8 cellular contexts compared by ENCODE assay signal in the genomic region with DNA sequence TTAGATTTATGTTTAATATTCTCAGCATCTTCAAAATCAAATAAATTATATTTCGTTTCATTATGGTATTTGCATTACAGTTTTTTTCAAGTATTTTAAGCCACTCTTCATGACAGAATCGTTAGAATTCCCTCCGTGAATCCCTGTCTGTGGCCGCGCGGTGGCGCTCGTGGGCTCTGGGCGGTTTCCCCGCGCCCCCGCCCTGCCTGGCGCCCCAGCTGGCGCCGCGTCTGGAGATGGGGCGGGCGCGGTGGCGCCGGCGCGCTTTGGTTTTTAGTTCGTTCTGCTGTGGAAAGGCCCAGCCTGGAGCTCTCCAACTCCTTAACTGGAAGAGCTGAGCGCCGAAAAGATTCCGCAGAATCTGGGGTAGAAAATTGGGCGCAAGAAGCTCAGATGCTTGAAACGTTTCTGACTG. TPM values are rescaled to one million over a fixed set of nuclear protein-coding genes. Genes with fewer than 3 reads are reported as not detected.
DNase-seq lines count a peak whose midpoint lies in the region; ATAC-seq, FAIRE-seq and TF ChIP-seq lines count a peak whose summit lies in the region.

No MANE protein-coding gene starts in this region.

- no peaks in the 10 kb centered on the region for H3K27me3 Mint-ChIP-seq in activated CD8-positive, alpha-beta memory T cell treated with anti-CD3 and anti-CD28 coated beads, Interleukin-2, amount 10 ng/mL, durations not matched to agents 7 days and 5 days
- H3K27me3 Mint-ChIP-seq in naive B cell: no peaks in the 10 kb centered on the region

- WGBS in esophagus squamous epithelium, 2 donors: 5 to 35% methylated on average over 10 to 12 of the region's 29 CpGs

- no TSS peak for BruUV-seq in A673 (replicated peaks; lab: Mats Ljungman, UMichigan)

- DNase-seq in A673 (ENCODE audit: low spot score) (peak; percentile 90), GM13977 (ENCODE audit: low spot score) (peak; percentile 88), esophagus squamous epithelium (lab: John Stamatoyannopoulos, UW) (no peak), naive B cell (no peak), H54 (ENCODE audit: insufficient read length, low spot score) (no peak), KBM-7 (no peak)
- DNase-seq in activated CD8-positive, alpha-beta memory T cell treated with anti-CD3 and anti-CD28 coated beads, Interleukin-2, amount 10 ng/mL, durations not matched to agents 7 days and 5 days: no peak
- DNase-seq in stimulated activated CD4-positive, alpha-beta T cell treated with anti-CD3 and anti-CD28 coated beads, Interleukin-15, amount 100 ng/mL, for 24 hours: no peak

- CTCF ChIA-PET in A673 (lab: Charles Lee): no interaction called here
- CTCF ChIA-PET in activated CD8-positive, alpha-beta memory T cell treated with anti-CD3 and anti-CD28 coated beads, Interleukin-2, amount 10 ng/mL, durations not matched to agents 7 days and 5 days (lab: Charles Lee): interaction anchor here (0.6 to 1.1 kb wide), 7 partner anchors 8 to 694 kb away, joined by 3 to 5 read pairs (median 3); no protein-coding TSS in a partner anchor

- no peaks in the 10 kb centered on the region for H3K27me3 ChIP-seq in A673 (replicated peaks; ENCODE audit: insufficient read depth, low read depth, low read length, poor library complexity)
- H3K27me3 ChIP-seq in esophagus squamous epithelium: no peaks in the 10 kb centered on the region

- H3K9me3 ChIP-seq in A673 (ENCODE audit: low read depth, low read length, poor library complexity, severe bottlenecking): no peaks in the 10 kb centered on the region
- H3K9me3 ChIP-seq in esophagus squamous epithelium: no peaks in the 10 kb centered on the region

- peaks cover 22% of the 10 kb centered on the region for H3K36me3 Mint-ChIP-seq in activated CD8-positive, alpha-beta memory T cell treated with anti-CD3 and anti-CD28 coated beads, Interleukin-2, amount 10 ng/mL, durations not matched to agents 7 days and 5 days
- H3K36me3 Mint-ChIP-seq in naive B cell: peaks cover 23 to 29% of the 10 kb centered on the region in 2 donors

- H3K27ac ChIP-seq in A673 (ENCODE audit: low read depth, low read length, poor library complexity, severe bottlenecking) (peak overlapping the region; percentile 79), esophagus squamous epithelium (peak overlapping the region; percentile 14 to 67 (median 42))

- H3K4me1 ChIP-seq in A673 (ENCODE audit: insufficient read depth, low read length, poor library complexity, severe bottlenecking) (no peaks in the 10 kb centered on the region), esophagus squamous epithelium (peaks cover 0 to 24% (median 0%) of the 10 kb centered on the region in 3 donors)

- no peak for FAIRE-seq in H54 (lab: Jason Lieb, UNC)

- peaks cover 6% of the 10 kb centered on the region for H3K9me3 Mint-ChIP-seq in activated CD8-positive, alpha-beta memory T cell treated with anti-CD3 and anti-CD28 coated beads, Interleukin-2, amount 10 ng/mL, durations not matched to agents 7 days and 5 days (ENCODE audit: low read depth)
- H3K9me3 Mint-ChIP-seq in naive B cell: peaks cover under 1 to 8% (median 3%) of the 10 kb centered on the region in 7 donors

- H3K4me1 Mint-ChIP-seq in activated CD8-positive, alpha-beta memory T cell treated with anti-CD3 and anti-CD28 coated beads, Interleukin-2, amount 10 ng/mL, durations not matched to agents 7 days and 5 days: peaks cover 14% of the 10 kb centered on the region
- peaks cover 0 to 4% (median 3%) of the 10 kb centered on the region in 3 donors for H3K4me1 Mint-ChIP-seq in naive B cell

- intact Hi-C loops in A673 (cut with micrococcal nuclease; ENCODE audit: unreplicated experiment): no loop called here
- intact Hi-C loops in esophagus squamous epithelium (cut with DNase I): no loop called here

- H3K27ac Mint-ChIP-seq in activated CD8-positive, alpha-beta memory T cell treated with anti-CD3 and anti-CD28 coated beads, Interleukin-2, amount 10 ng/mL, durations not matched to agents 7 days and 5 days: no peak overlapping the region
- peak overlapping the region in 1 of 6 donors; percentile 12 for H3K27ac Mint-ChIP-seq in naive B cell

- H3K36me3 ChIP-seq in A673 (ENCODE audit: insufficient read depth, low read length, poor library complexity, severe bottlenecking): peaks cover 7% of the 10 kb centered on the region
- peaks cover 3 to 75% (median 6%) of the 10 kb centered on the region in 3 donors for H3K36me3 ChIP-seq in esophagus squamous epithelium

- in situ Hi-C loops in GM13977 (cut with MboI; ENCODE audit: low pct_unique_long_range_greater_than_20kb, low sequenced_read_pairs, unreplicated experiment): no loop called here
- in situ Hi-C loops in KBM-7 (cut with MboI; ENCODE audit: low pct_unique_long_range_greater_than_20kb, low sequenced_read_pairs): no loop called here

- peak overlapping the region; percentile 36 for H3K4me3 Mint-ChIP-seq in activated CD8-positive, alpha-beta memory T cell treated with anti-CD3 and anti-CD28 coated beads, Interleukin-2, amount 10 ng/mL, durations not matched to agents 7 days and 5 days
- H3K4me3 Mint-ChIP-seq in naive B cell: peak overlapping the region in 1 of 8 donors; percentile 28

- POLR2A ChIA-PET in A673 (lab: Charles Lee; ENCODE audit: low non-redundant PET): no interaction called here

- peak; percentile 87 for TF ChIP-seq CTCF in A673 (conservative IDR thresholded peaks at IDR 0.05; ENCODE audit: low read depth, low read length)
- TF ChIP-seq CTCF in GM13977 (IDR thresholded peaks at IDR 0.05; ENCODE audit: extremely low read depth, insufficient read depth, missing control alignments): peak; percentile 62
- TF ChIP-seq CTCF in esophagus squamous epithelium (IDR thresholded peaks at IDR 0.05): peak; percentile 24 to 80 (median 71)

- ATAC-seq in activated CD8-positive, alpha-beta memory T cell treated with anti-CD3 and anti-CD28 coated beads, Interleukin-2, amount 10 ng/mL, durations not matched to agents 7 days and 5 days: peak; percentile 51
- ATAC-seq in naive B cell (ENCODE audit: low read depth in 2 of 2): peak; percentile 67 to 76

- peak overlapping the region; percentile 50 for H3K4me3 ChIP-seq in A673 (ENCODE audit: low read depth, low read length, poor library complexity, severe bottlenecking)
- peak overlapping the region in 3 of 4 donors; percentile 9 to 50 (median 33) for H3K4me3 ChIP-seq in esophagus squamous epithelium

- TF ChIP-seq POLR2A in esophagus squamous epithelium (IDR thresholded peaks at IDR 0.05) (no peak), H54 (IDR thresholded peaks at IDR 0.05; ENCODE audit: low read depth, low read length) (no peak)

RNA-seq across cellular contexts. Expression of gene PRMT2, which starts 25.7 kb away (rescaled TPM):
- total RNA-seq in A673 (2021) (86.4 and 88.0 TPM in 2 replicates), esophagus squamous epithelium (100 to 1,000 TPM in 2 of 4 donors, 10 to 100 TPM in 2; 72.3 to 125 (median 101) TPM)
- 100 to 1,000 TPM in 1 of 2 experiments, 10 to 100 TPM in 1; 99.7 to 107 TPM for total RNA-seq in activated CD8-positive, alpha-beta memory T cell treated with anti-CD3 and anti-CD28 coated beads, Interleukin-2, amount 10 ng/mL, durations not matched to agents 7 days and 5 days
- polyA plus RNA-seq in naive B cell (ENCODE audit: low read depth in 6 of 6): 100 to 1,000 TPM; 101 to 156 (median 115) TPM

RNA-seq across cellular contexts. Expression of gene S100B, which starts 56.3 kb away (rescaled TPM):
- not detected in 2 replicates for total RNA-seq in A673 (2021)
- 1 to 10 TPM in 1 of 2 experiments, under 1 TPM in 1; 0.77 to 1.5 TPM for total RNA-seq in activated CD8-positive, alpha-beta memory T cell treated with anti-CD3 and anti-CD28 coated beads, Interleukin-2, amount 10 ng/mL, durations not matched to agents 7 days and 5 days
- total RNA-seq in esophagus squamous epithelium: 10 to 100 TPM in 1 of 4 donors, 1 to 10 TPM in 1, under 1 TPM in 1, not detected in 1; 0.57 to 14.7 (median 8.2) TPM
- under 1 TPM in 3 of 6 donors, not detected in 3; 0.34 to 0.45 (median 0.36) TPM for polyA plus RNA-seq in naive B cell (ENCODE audit: low read depth in 6 of 6)

Comparison
In these comparisons a context has a peak if more than half of its experiments do, and no peak if none do; other contexts are left out.
1. DNase-seq: peak in A673 (single experiment) and GM13977 (single experiment); none in activated CD8-positive, alpha-beta memory T cell treated with anti-CD3 and anti-CD28 coated beads, Interleukin-2, amount 10 ng/mL, durations not matched to agents 7 days and 5 days (single experiment), esophagus squamous epithelium (single experiment), naive B cell (single experiment), H54 (single experiment), KBM-7 (single experiment) and stimulated activated CD4-positive, alpha-beta T cell treated with anti-CD3 and anti-CD28 coated beads, Interleukin-15, amount 100 ng/mL, for 24 hours (single experiment).
2. Peak in every context shown above with its lines, with median percentiles within 50 percentile points of each other: CTCF ChIP-seq.